1 cellular context compared by ENCODE assay signal in genomic region chr15:57320543-57321220, GRCh38.
TF ChIP-seq lines count a peak whose summit lies in the region.

No MANE protein-coding gene starts in this region.

TF ChIP-seq in K562, 482 proteins besides CTCF, POLR2A, EP300 and RAD21 (continued from another document and continues in another):
- no peak for TF ChIP-seq AFF1 (IDR thresholded peaks at IDR 0.05; ENCODE audit: low read depth in 1 of 2, partially characterized antibody in 2 of 2)
- TF ChIP-seq C11orf30 (IDR thresholded peaks at IDR 0.05; ENCODE audit: low read depth): no peak
- TF ChIP-seq STAT5B (CRISPR knock-in tag; IDR thresholded peaks at IDR 0.05): no peak
- 0 out of 2 replicates have a peak, but pooled peaks have one; percentile 4 for TF ChIP-seq NFRKB (IDR thresholded peaks at IDR 0.05; ENCODE audit: low read depth)
- TF ChIP-seq KDM1A (IDR thresholded peaks at IDR 0.05): no peak
- no peak for TF ChIP-seq NR2C1 (IDR thresholded peaks at IDR 0.05)
- TF ChIP-seq NR2C1 (tag; IDR thresholded peaks at IDR 0.05): no peak
- TF ChIP-seq MECOM (CRISPR knock-in tag; IDR thresholded peaks at IDR 0.05): no peak
- no peak for TF ChIP-seq ZNF239 (CRISPR knock-in tag; IDR thresholded peaks at IDR 0.05)
- TF ChIP-seq PYGO2 (tag; IDR thresholded peaks at IDR 0.05): no peak
- no peak for TF ChIP-seq ZNF174 (CRISPR knock-in tag; IDR thresholded peaks at IDR 0.05)
- TF ChIP-seq HOXB6 (CRISPR knock-in tag; IDR thresholded peaks at IDR 0.05; ENCODE audit: borderline replicate concordance): no peak
- no peak for TF ChIP-seq KDM4B (IDR thresholded peaks at IDR 0.05; ENCODE audit: borderline replicate concordance in 2 of 2, low read depth in 1 of 2)
- no peak for TF ChIP-seq PHF21A (IDR thresholded peaks at IDR 0.05; ENCODE audit: borderline replicate concordance, low read depth)
- no peak for TF ChIP-seq TEAD2 (tag; IDR thresholded peaks at IDR 0.05)
- no peak for TF ChIP-seq ZNF3 (CRISPR knock-in tag; IDR thresholded peaks at IDR 0.05)
- TF ChIP-seq ZNF589 (CRISPR knock-in tag; IDR thresholded peaks at IDR 0.05; ENCODE audit: low read depth): peak; percentile 71; the same call in 1 of the 2 replicates
- no peak for TF ChIP-seq CHD7 (IDR thresholded peaks at IDR 0.05; ENCODE audit: low read depth, low read length)
- TF ChIP-seq EP400 (IDR thresholded peaks at IDR 0.05): no peak
- TF ChIP-seq CBFA2T3 (IDR thresholded peaks at IDR 0.05): no peak
- TF ChIP-seq MAFG (tag; conservative IDR thresholded peaks at IDR 0.05): no peak
- TF ChIP-seq ZNF785 (CRISPR knock-in tag; IDR thresholded peaks at IDR 0.05): no peak
- no peak for TF ChIP-seq MAFK (IDR thresholded peaks at IDR 0.05; ENCODE audit: low read length)
- no peak for TF ChIP-seq ZNF445 (CRISPR knock-in tag; IDR thresholded peaks at IDR 0.05; ENCODE audit: low read depth)
- no peak for TF ChIP-seq ZBTB2 (IDR thresholded peaks at IDR 0.05)
- no peak for TF ChIP-seq PRPF4 (IDR thresholded peaks at IDR 0.05; ENCODE audit: insufficient read depth, low read depth, low read length, poor library complexity, severe bottlenecking)
- no peak for TF ChIP-seq CC2D1A (IDR thresholded peaks at IDR 0.05)
- peak; percentile 57 for TF ChIP-seq ZNF592 (IDR thresholded peaks at IDR 0.05)
- TF ChIP-seq ID3 (CRISPR knock-in tag; IDR thresholded peaks at IDR 0.05): no peak
- TF ChIP-seq ID3 (tag; IDR thresholded peaks at IDR 0.05): 0 out of 2 replicates have a peak, but pooled peaks have one; percentile 20
- peak; percentile 35; the same call in 1 of the 2 replicates for TF ChIP-seq L3MBTL2 (IDR thresholded peaks at IDR 0.05)
- TF ChIP-seq SUPT5H (IDR thresholded peaks at IDR 0.05): no peak
- no peak for TF ChIP-seq SMARCA5 (IDR thresholded peaks at IDR 0.05)
- TF ChIP-seq SNIP1 (IDR thresholded peaks at IDR 0.05; ENCODE audit: low read depth): no peak
- TF ChIP-seq FOXK1 (CRISPR knock-in tag; IDR thresholded peaks at IDR 0.05; ENCODE audit: borderline replicate concordance): no peak
- TF ChIP-seq ZFX (CRISPR knock-in tag; IDR thresholded peaks at IDR 0.05): peak; percentile 88
- no peak for TF ChIP-seq ZNF707 (CRISPR knock-in tag; conservative IDR thresholded peaks at IDR 0.05)
- no peak for TF ChIP-seq TCF7L2 (IDR thresholded peaks at IDR 0.05; ENCODE audit: low read depth, low read length)
- TF ChIP-seq JUN (IDR thresholded peaks at IDR 0.05; ENCODE audit: borderline replicate concordance, low read depth, low read length): peak; percentile 16; the same call in 1 of the 2 replicates
- TF ChIP-seq JUN (CRISPR knock-in tag; IDR thresholded peaks at IDR 0.05; ENCODE audit: borderline replicate concordance): no peak
- no peak for TF ChIP-seq NR4A1 (CRISPR knock-in tag; IDR thresholded peaks at IDR 0.05)
- no peak for TF ChIP-seq NR4A1 (tag; IDR thresholded peaks at IDR 0.05)
- no peak for TF ChIP-seq HNRNPH1 (optimal IDR thresholded peaks at IDR 0.05; ENCODE audit: low read depth, low read length)
- no peak for TF ChIP-seq COPS2 (conservative IDR thresholded peaks at IDR 0.05)
- no peak for TF ChIP-seq TFE3 (CRISPR knock-in tag; IDR thresholded peaks at IDR 0.05)
